ENCODE assay signal across 23 cellular contexts in genomic region chr17:69031839-69032238, GRCh38. TPM values are rescaled to one million over a fixed set of nuclear protein-coding genes. Genes with fewer than 3 reads are reported as not detected.
DNase-seq lines count a peak whose midpoint lies in the region; ATAC-seq, FAIRE-seq and TF ChIP-seq lines count a peak whose summit lies in the region.
"Had no signal": no experiment of that assay in that cellular context is flagged by ENCODE, and none has a peak within 500 bp of the region (broad histone marks: within the 10 kb centered on the region; RNA-seq: fewer than 3 reads in every experiment).

No MANE protein-coding gene starts in this region.

- no peak overlapping the region for H3K27ac ChIP-seq in K562 (ENCODE audit: extremely low read depth, low read depth, low read length)
- no peak overlapping the region for H3K27ac ChIP-seq in hepatocyte
- H3K27ac ChIP-seq in HepG2 (ENCODE audit: extremely low read length, insufficient read depth, low read length), result no peak overlapping the region
- H3K27ac ChIP-seq in small intestine (ENCODE audit: low read depth in 1 of 2, low read length in 1 of 2), result no peak overlapping the region

- TF ChIP-seq EP300 in K562 (IDR thresholded peaks at IDR 0.05; ENCODE audit: low read length) (no peak), HepG2 (IDR thresholded peaks at IDR 0.05; ENCODE audit: low read depth in 2 of 2, low read length in 2 of 2) (no peak), HepG2 (CRISPR knock-in tag; IDR thresholded peaks at IDR 0.05; ENCODE audit: borderline replicate concordance) (no peak)

- H3K4me2 ChIP-seq in K562 (ENCODE audit: insufficient read depth, low read length) (no peak overlapping the region), hepatocyte (no peak overlapping the region), HepG2 (ENCODE audit: low read depth, low read length) (0 out of 2 replicates have a peak overlapping the region, but pooled peaks have one; percentile 10)

- in situ Hi-C loops in K562 (cut with MboI), result no loop called here
- in situ Hi-C loops in HepG2 (cut with HindIII; ENCODE audit: extremely low pct_ligation_motif_present, low pct_unique_long_range_greater_than_20kb), result no loop called here

- FAIRE-seq in K562 (lab: Jason Lieb, UNC) (no peak), HepG2 (lab: Jason Lieb, UNC) (no peak), small intestine (lab: Jason Lieb, UNC) (no peak)
- FAIRE-seq: A204.1, GM12891 had no signal

- WGBS in K562 (ENCODE audit: insufficient coverage, low coverage, missing lambda C conversion rate), result 58% methylated on average over 3 of the region's 3 CpGs
- 86% methylated on average over 3 of the region's 3 CpGs for WGBS in hepatocyte (ENCODE audit: low lambda C conversion rate, missing lambda C conversion rate)
- 86% methylated on average over 3 of the region's 3 CpGs for WGBS in HepG2 (ENCODE audit: low lambda C conversion rate)
- WGBS in small intestine, 3 donors, result 40 to 83% (median 77%) methylated on average over 3 of the region's 3 CpGs

- TF ChIP-seq CTCF in K562 (IDR thresholded peaks at IDR 0.05 in 2 of 3, conservative IDR thresholded peaks at IDR 0.05 in 1 of 3; ENCODE audit: insufficient read depth in 2 of 3, low read depth in 1 of 3, low read length in 3 of 3), result no peak
- TF ChIP-seq CTCF in hepatocyte (IDR thresholded peaks at IDR 0.05; ENCODE audit: poor library complexity), result no peak
- no peak for TF ChIP-seq CTCF in HepG2 (CRISPR knock-in tag; IDR thresholded peaks at IDR 0.05)

- no peaks in the 10 kb centered on the region for H3K9me2 ChIP-seq in hepatocyte (replicated peaks; ENCODE audit: insufficient read depth)

- TF ChIP-seq RAD21 in K562 (CRISPR knock-in tag; conservative IDR thresholded peaks at IDR 0.05 in 1 of 2, IDR thresholded peaks at IDR 0.05 in 1 of 2), result no peak
- no peak for TF ChIP-seq RAD21 in HepG2 (CRISPR knock-in tag; IDR thresholded peaks at IDR 0.05)

- BruUV-seq in K562 (replicated peaks; lab: Mats Ljungman, UMichigan), result no TSS peak
- BruUV-seq in HepG2 (replicated peaks; lab: Mats Ljungman, UMichigan), result no TSS peak

- H4K20me1 ChIP-seq in K562 (replicated peaks; ENCODE audit: control insufficient read depth, insufficient read depth, low read length) (no peaks in the 10 kb centered on the region), hepatocyte (ENCODE audit: insufficient read depth, poor library complexity, severe bottlenecking) (no peaks in the 10 kb centered on the region), HepG2 (ENCODE audit: insufficient read depth, low read length) (no peaks in the 10 kb centered on the region)

- no peaks in the 10 kb centered on the region for H3K9me1 ChIP-seq in K562 (ENCODE audit: control insufficient read depth, insufficient read depth, low read length)

- no peaks in the 10 kb centered on the region for H3K9me3 ChIP-seq in K562 (replicated peaks; ENCODE audit: control insufficient read depth, insufficient read depth, low read depth, low read length)
- H3K9me3 ChIP-seq in hepatocyte (ENCODE audit: low read depth), result no peaks in the 10 kb centered on the region
- peaks cover 4% of the 10 kb centered on the region; the same call in 1 of the 2 replicates for H3K9me3 ChIP-seq in HepG2 (ENCODE audit: low read length)
- H3K9me3 ChIP-seq in small intestine (ENCODE audit: control insufficient read depth, low read depth), result no peaks in the 10 kb centered on the region

- H2AFZ ChIP-seq in K562 (ENCODE audit: low read depth, low read length) (peak overlapping the region; percentile 20; the same call in 1 of the 2 replicates), hepatocyte (no peak overlapping the region), HepG2 (ENCODE audit: low read length) (peak overlapping the region; percentile 48)

- H3K79me2 ChIP-seq in K562 (ENCODE audit: control insufficient read depth, insufficient read depth, low read length) (no peaks in the 10 kb centered on the region), hepatocyte (no peaks in the 10 kb centered on the region), HepG2 (ENCODE audit: insufficient read depth, low read length) (no peaks in the 10 kb centered on the region)

- intact Hi-C loops in K562 (cut with micrococcal nuclease), result no loop called here
- intact Hi-C loops in HepG2 (cut with micrococcal nuclease; ENCODE audit: unreplicated experiment), result no loop called here

- H3K4me1 ChIP-seq in K562 (replicated peaks in 1 of 2; ENCODE audit: control insufficient read depth in 2 of 2, insufficient read depth in 2 of 2, low read length in 2 of 2) (peaks cover 0 to 3% of the 10 kb centered on the region in 2 experiments; a peak in 2 of 5 replicates), hepatocyte (ENCODE audit: insufficient read depth) (no peaks in the 10 kb centered on the region), HepG2 (ENCODE audit: insufficient read depth, low read length) (peaks cover 21% of the 10 kb centered on the region), small intestine (ENCODE audit: control insufficient read depth in 2 of 2, insufficient read depth in 1 of 2, low read depth in 1 of 2, low read length in 1 of 2) (no peaks in the 10 kb centered on the region)

- no peak for DNase-seq in K562 (ENCODE audit: extremely low read depth in 1 of 4, low spot score in 3 of 4)
- DNase-seq in hepatocyte (ENCODE audit: low spot score), result peak; percentile 14
- peak; percentile 11 for DNase-seq in HepG2 (ENCODE audit: low spot score)
- peak; percentile 69 for DNase-seq in small intestine
- no peak for DNase-seq in pons (ENCODE audit: low spot score)
- no peak for DNase-seq in A172 (ENCODE audit: low spot score)
- DNase-seq: C1 segment of cervical spinal cord, Calu3, COR-L47, DMS53, DMS79 treated with DMSO at 0.1 percent for 48 hours, GF-D8, H9, HFFc6 had no signal

- ATAC-seq in K562 (no peak), HepG2 (peak; percentile 74), GM18858 (IDR thresholded peaks at IDR 0.05; ENCODE audit: unreplicated experiment) (no peak), HG03039 (IDR thresholded peaks at IDR 0.05; ENCODE audit: unreplicated experiment) (no peak)
- ATAC-seq: HCT116 had no signal

- H3K27me3 ChIP-seq in K562 (ENCODE audit: control insufficient read depth in 2 of 2, insufficient read depth in 2 of 2, low read length in 2 of 2) (no peaks in the 10 kb centered on the region), hepatocyte (no peaks in the 10 kb centered on the region), HepG2 (ENCODE audit: control insufficient read depth in 1 of 2, insufficient read depth in 2 of 2, low read length in 2 of 2) (no peaks in the 10 kb centered on the region), small intestine (ENCODE audit: control insufficient read depth in 2 of 2, insufficient read depth in 2 of 2, low read length in 2 of 2) (no peaks in the 10 kb centered on the region)

- H3K4me3 ChIP-seq in K562 (no peak overlapping the region), hepatocyte (no peak overlapping the region), HepG2 (replicated peaks in 1 of 3; ENCODE audit: insufficient read depth in 1 of 3, low read depth in 2 of 3, low read length in 3 of 3) (no peak overlapping the region), small intestine (ENCODE audit: low read depth in 1 of 2, low read length in 2 of 2) (no peak overlapping the region)

- H3K36me3 ChIP-seq in K562 (ENCODE audit: control insufficient read depth, insufficient read depth, low read length) (no peaks in the 10 kb centered on the region), hepatocyte (replicated peaks; ENCODE audit: insufficient read depth, low read depth) (no peaks in the 10 kb centered on the region), HepG2 (replicated peaks in 1 of 2; ENCODE audit: control insufficient read depth in 1 of 2, insufficient read depth in 2 of 2, low read length in 2 of 2) (no peaks in the 10 kb centered on the region), small intestine (ENCODE audit: control insufficient read depth in 2 of 2, insufficient read depth in 2 of 2, low read length in 2 of 2) (no peaks in the 10 kb centered on the region)

- CTCF ChIA-PET in K562 (lab: Yijun Ruan, JAX; ENCODE audit: low intra/inter-chr PET ratio) (no interaction called here), HepG2 (lab: Yijun Ruan, JAX; ENCODE audit: low intra/inter-chr PET ratio, low total read pairs) (no interaction called here)

- TF ChIP-seq POLR2A in K562 (conservative IDR thresholded peaks at IDR 0.05) (no peak), HepG2 (IDR thresholded peaks at IDR 0.05; ENCODE audit: insufficient read depth in 1 of 2, low read depth in 2 of 2, low read length in 2 of 2) (no peak)

- POLR2A ChIA-PET in K562 (lab: Yijun Ruan, JAX) (no interaction called here), HepG2 (lab: Yijun Ruan, JAX) (no interaction called here)

- H3K9ac ChIP-seq in K562 (ENCODE audit: insufficient read depth in 1 of 2, low read depth in 2 of 2, low read length in 2 of 2), result no peak overlapping the region
- no peak overlapping the region for H3K9ac ChIP-seq in HepG2 (ENCODE audit: insufficient read depth, low read depth, low read length)

RNA-seq across cellular contexts. Expression of gene ABCA9, which starts 28.9 kb away (rescaled TPM):
- total RNA-seq in K562 (2011; cell fraction: chromatin; rRNA removed; ENCODE audit: low replicate concordance), result 0.46 TPM in 1 of 2 replicates, not detected in the other
- 0.26 TPM in 1 of 2 replicates, not detected in the other for total RNA-seq in K562 (2011; cell fraction: nucleolus; rRNA removed)
- total RNA-seq in K562 (2011; cell fraction: nucleoplasm; rRNA removed), result 0.07 TPM in 1 of 2 replicates, not detected in the other
- 0.98 TPM in 1 of 2 replicates, not detected in the other for total RNA-seq in K562 (2014; rRNA removed)
- total RNA-seq in K562 (2014; rRNA removed; fragmentation: Illumina TruSeq; extraction: Trizol), result not detected in 2 replicates
- total RNA-seq in K562 (2015; rRNA removed; fragmentation: Illumina TruSeq; extraction: Trizol), result 0.04 TPM in 1 of 2 replicates, not detected in the other
- not detected in 2 replicates for total RNA-seq in K562 (2021)
- 0.24 TPM in 1 of 2 replicates, not detected in the other for polyA plus RNA-seq in K562 (2011; rRNA removed)
- not detected in 2 replicates for polyA plus RNA-seq in K562 (2011; cell fraction: cytosol; rRNA removed)
- polyA plus RNA-seq in K562 (2011; cell fraction: nucleus; rRNA removed), result 0.18 TPM in 1 of 2 replicates, not detected in the other
- polyA plus RNA-seq in K562 (2012), result 0.06 and 0.12 TPM in 2 replicates
- polyA plus RNA-seq in K562 (2014; fragmentation: Illumina TruSeq; extraction: Trizol), result not detected in 2 replicates
- polyA plus RNA-seq in K562 (2014; fragmentation: Nextera tagmentation; extraction: Ambion mirVana), result not detected
- 0.01 TPM in 1 of 2 replicates, not detected in the other for polyA plus RNA-seq in K562 (2014; rRNA removed)
- 0.09 TPM in 1 of 2 replicates, not detected in the other for polyA minus RNA-seq in K562 (2011; rRNA and poly(A)+ RNA removed)
- polyA minus RNA-seq in K562 (2011; cell fraction: cytosol; rRNA and poly(A)+ RNA removed), result not detected in 2 replicates
- 0.11 and 0.40 TPM in 2 replicates for polyA minus RNA-seq in K562 (2011; cell fraction: nucleus; rRNA and poly(A)+ RNA removed)
- 0.60 and 6.6 TPM in 2 replicates for total RNA-seq in hepatocyte
- 0.34 and 1.4 TPM in 2 replicates for polyA plus RNA-seq in hepatocyte
- total RNA-seq in HepG2 (2016; rRNA removed; fragmentation: Illumina TruSeq; extraction: Trizol), result 0.04 TPM in 1 of 2 replicates, not detected in the other
- not detected in 2 replicates for total RNA-seq in HepG2 (2016; cell fraction: cytosol; rRNA removed; fragmentation: Illumina TruSeq; extraction: Trizol; ENCODE audit: low read depth)
- total RNA-seq in HepG2 (2016; cell fraction: insoluble cytoplasmic fraction; rRNA removed; fragmentation: Illumina TruSeq; extraction: Trizol), result not detected in 2 replicates
- total RNA-seq in HepG2 (2016; cell fraction: membrane; rRNA removed; fragmentation: Illumina TruSeq; extraction: Trizol), result not detected in 2 replicates
- 0.19 TPM in 1 of 2 replicates, not detected in the other for total RNA-seq in HepG2 (2016; cell fraction: nucleus; rRNA removed; fragmentation: Illumina TruSeq; extraction: Trizol)
- polyA plus RNA-seq in HepG2 (2011; rRNA removed), result 0.03 TPM in 1 of 2 replicates, not detected in the other
- polyA plus RNA-seq in HepG2 (2011; cell fraction: cytosol; rRNA removed), result 0.08 TPM in 1 of 2 replicates, not detected in the other
- 0.09 and 0.19 TPM in 2 replicates for polyA plus RNA-seq in HepG2 (2011; cell fraction: nucleus; rRNA removed)
- 0.11 and 0.12 TPM in 2 replicates for polyA plus RNA-seq in HepG2 (2012)
- not detected in 2 replicates for polyA plus RNA-seq in HepG2 (2016; cell fraction: cytosol; fragmentation: Illumina TruSeq; extraction: Trizol; ENCODE audit: low read depth)
- not detected in 2 replicates for polyA plus RNA-seq in HepG2 (2016; cell fraction: insoluble cytoplasmic fraction; fragmentation: Illumina TruSeq; extraction: Trizol; ENCODE audit: low read depth)
- polyA plus RNA-seq in HepG2 (2016; cell fraction: membrane; fragmentation: Illumina TruSeq; extraction: Trizol; ENCODE audit: low read depth), result not detected in 2 replicates
- polyA plus RNA-seq in HepG2 (2016; cell fraction: nucleus; fragmentation: Illumina TruSeq; extraction: Trizol; ENCODE audit: insufficient read depth, low read depth), result not detected in 2 replicates
- 0.51 TPM in 1 of 2 replicates, not detected in the other for polyA minus RNA-seq in HepG2 (2011; rRNA and poly(A)+ RNA removed; ENCODE audit: low replicate concordance)
- not detected in 2 replicates for polyA minus RNA-seq in HepG2 (2011; cell fraction: cytosol; rRNA and poly(A)+ RNA removed)
- polyA minus RNA-seq in HepG2 (2011; cell fraction: nucleus; rRNA and poly(A)+ RNA removed), result 0.52 and 0.62 TPM in 2 replicates
- 1 to 10 TPM in 1 of 3 donors, under 1 TPM in 2; 0.54 to 2.4 (median 0.89) TPM for polyA plus RNA-seq in small intestine
- 0.02 TPM in 1 of 2 replicates, not detected in the other for total RNA-seq in A172 (2014; rRNA removed; shearing (Covaris generic))
- total RNA-seq: Calu3, Daoy, G401, H4, H9, HFFc6 had no signal
- polyA plus RNA-seq: CD4-positive, alpha-beta memory T cell had no signal

Comparison
In these comparisons a context has a peak if more than half of its experiments do, and no peak if none do; other contexts are left out.
1. DNase-seq: peak in hepatocyte (single experiment), HepG2 (single experiment) and small intestine (single experiment); none in K562 (0 of 4), pons (single experiment) and A172 (single experiment).
2. Of the 241 proteins assayed by ChIP-seq in both HepG2 and K562: peak only in HepG2: EHMT2, HOMEZ, TFE3 and ZNF644; only in K562: none; in both: none; in neither: 236; mixed calls (peak in some experiments, not most) for 1.